Comparison of ENCODE assay signal across 19 cellular contexts in genomic region chr16:48203974-48204824, GRCh38. TPM values are rescaled to one million over a fixed set of nuclear protein-coding genes. Genes with fewer than 3 reads are reported as not detected.
DNase-seq lines count a peak whose midpoint lies in the region; ATAC-seq and TF ChIP-seq lines count a peak whose summit lies in the region.
"Had no signal": no experiment of that assay in that cellular context is flagged by ENCODE, and none has a peak within 500 bp of the region (broad histone marks: within the 10 kb centered on the region; RNA-seq: fewer than 3 reads in every experiment).

No MANE protein-coding gene starts in this region.

- H3K27ac ChIP-seq in right cardiac atrium (ENCODE audit: low read length) = no peak overlapping the region
- H3K27ac ChIP-seq in right atrium auricular region = peak overlapping the region in 1 of 2 donors; percentile 19
- H3K27ac ChIP-seq in Karpas-422 (ENCODE audit: low read length) = no peak overlapping the region
- H3K27ac ChIP-seq: SJSA1 had no signal

- H3K9me3 ChIP-seq in right cardiac atrium (ENCODE audit: control insufficient read depth, low read length) (no peaks in the 10 kb centered on the region), right atrium auricular region (no peaks in the 10 kb centered on the region), Karpas-422 (ENCODE audit: low read length) (no peaks in the 10 kb centered on the region)
- H3K9me3 ChIP-seq: BE2C, MG63, SJSA1 had no signal

- TF ChIP-seq CTCF in right atrium auricular region (IDR thresholded peaks at IDR 0.05) (no peak), epithelial cell of proximal tubule (conservative IDR thresholded peaks at IDR 0.05; ENCODE audit: low read depth, low read length) (no peak)

- H3K79me2 ChIP-seq in Karpas-422 (ENCODE audit: low read length) = no peaks in the 10 kb centered on the region

- no peaks in the 10 kb centered on the region for H3K9me3 Mint-ChIP-seq in activated naive CD8-positive, alpha-beta T cell treated with anti-CD3 and anti-CD28 coated beads, Interleukin-2, amount 50 U/mL, for 24 hours
- H3K9me3 Mint-ChIP-seq: CD4-positive, alpha-beta T cell had no signal

- H3K27me3 ChIP-seq in right cardiac atrium (ENCODE audit: control insufficient read depth, insufficient read depth) (no peaks in the 10 kb centered on the region), right atrium auricular region (no peaks in the 10 kb centered on the region), Karpas-422 (ENCODE audit: low read length) (no peaks in the 10 kb centered on the region)
- H3K27me3 ChIP-seq: BE2C, MG63 had no signal

- no peak overlapping the region for H2AFZ ChIP-seq in Karpas-422 (ENCODE audit: low read length)

- no peaks in the 10 kb centered on the region for H3K36me3 ChIP-seq in right atrium auricular region
- H3K36me3 ChIP-seq in Karpas-422 (ENCODE audit: insufficient read depth, low read length) = no peaks in the 10 kb centered on the region
- H3K36me3 ChIP-seq: BE2C, MG63, SJSA1 had no signal

- no peak for DNase-seq in right cardiac atrium
- DNase-seq in right atrium auricular region (ENCODE audit: low spot score) = no peak
- peak; percentile 15 for DNase-seq in epithelial cell of proximal tubule (ENCODE audit: low read depth)
- DNase-seq in mucosa of gallbladder (ENCODE audit: low spot score) = peak; percentile 70
- DNase-seq in activated naive CD8-positive, alpha-beta T cell treated with anti-CD3 and anti-CD28 coated beads, Interleukin-2, amount 50 U/mL, for 24 hours = no peak
- DNase-seq in NCI-H748 treated with DMSO at 0.1 percent for 48 hours (lab: John Stamatoyannopoulos, UW) = no peak
- no peak for DNase-seq in Karpas-422
- DNase-seq: BE2C; CD4-positive, alpha-beta T cell; IMR-90; MG63; NCI-H1048; NCI-H1436 treated with DMSO at 0.1 percent for 48 hours; NCI-H2029; NCI-H526 had no signal

- no peaks in the 10 kb centered on the region for H3K4me1 Mint-ChIP-seq in activated naive CD8-positive, alpha-beta T cell treated with anti-CD3 and anti-CD28 coated beads, Interleukin-2, amount 50 U/mL, for 24 hours

- ATAC-seq in right cardiac atrium = peak; percentile 84 to 88
- ATAC-seq in activated naive CD8-positive, alpha-beta T cell treated with anti-CD3 and anti-CD28 coated beads, Interleukin-2, amount 50 U/mL, for 24 hours = no peak
- ATAC-seq in GM19463 (IDR thresholded peaks at IDR 0.05; ENCODE audit: unreplicated experiment) = no peak
- ATAC-seq: Panc1 had no signal

- H3K36me3 Mint-ChIP-seq in activated naive CD8-positive, alpha-beta T cell treated with anti-CD3 and anti-CD28 coated beads, Interleukin-2, amount 50 U/mL, for 24 hours (ENCODE audit: low read depth) = no peaks in the 10 kb centered on the region

- WGBS in right cardiac atrium = 67% methylated on average over 8 of the region's 8 CpGs

- no peaks in the 10 kb centered on the region for H3K9me2 ChIP-seq in Karpas-422 (replicated peaks; ENCODE audit: insufficient read depth, low read length)

- no peaks in the 10 kb centered on the region for H4K20me1 ChIP-seq in Karpas-422 (ENCODE audit: insufficient read depth, low read depth, low read length)

- peaks cover 12% of the 10 kb centered on the region for H3K27me3 Mint-ChIP-seq in activated naive CD8-positive, alpha-beta T cell treated with anti-CD3 and anti-CD28 coated beads, Interleukin-2, amount 50 U/mL, for 24 hours

- H3K27ac Mint-ChIP-seq in activated naive CD8-positive, alpha-beta T cell treated with anti-CD3 and anti-CD28 coated beads, Interleukin-2, amount 50 U/mL, for 24 hours = no peak overlapping the region
- H3K27ac Mint-ChIP-seq: CD4-positive, alpha-beta T cell had no signal

- H3K4me1 ChIP-seq in right cardiac atrium (ENCODE audit: control insufficient read depth, insufficient read depth, low read length) = no peaks in the 10 kb centered on the region
- peaks cover 0 to 6% of the 10 kb centered on the region in 2 donors for H3K4me1 ChIP-seq in right atrium auricular region
- peaks cover 4% of the 10 kb centered on the region; the same call in 1 of the 2 replicates for H3K4me1 ChIP-seq in Karpas-422 (ENCODE audit: low read length)
- H3K4me1 ChIP-seq: BE2C, SJSA1 had no signal

- no peak overlapping the region for H3K4me3 Mint-ChIP-seq in activated naive CD8-positive, alpha-beta T cell treated with anti-CD3 and anti-CD28 coated beads, Interleukin-2, amount 50 U/mL, for 24 hours
- H3K4me3 Mint-ChIP-seq: CD4-positive, alpha-beta T cell had no signal

- H3K4me3 ChIP-seq in right cardiac atrium (ENCODE audit: low read length) (no peak overlapping the region), right atrium auricular region (no peak overlapping the region), epithelial cell of proximal tubule (ENCODE audit: low read depth, low read length) (no peak overlapping the region), Karpas-422 (ENCODE audit: low read length) (no peak overlapping the region)
- H3K4me3 ChIP-seq: MG63, SJSA1 had no signal

- no peak overlapping the region for H3K4me2 ChIP-seq in Karpas-422 (ENCODE audit: low read depth, low read length, poor library complexity, severe bottlenecking)

- intact Hi-C loops in right cardiac atrium (cut with DNase I) = no loop called here

- no peak overlapping the region for H3K9ac ChIP-seq in Karpas-422 (ENCODE audit: low read length)

RNA-seq across cellular contexts. Expression of gene LONP2, which starts 39.9 kb away (rescaled TPM):
- 10 to 100 TPM; 69.6 to 79.3 (median 75.8) TPM for total RNA-seq in right cardiac atrium
- 29.3 TPM for polyA plus RNA-seq in right cardiac atrium
- 10 to 100 TPM; 37.2 to 48.9 TPM for total RNA-seq in right atrium auricular region
- total RNA-seq in epithelial cell of proximal tubule = 21.6 and 23.7 TPM in 2 replicates
- total RNA-seq in mucosa of gallbladder = 104 TPM
- total RNA-seq in Karpas-422 (2014; rRNA removed; shearing (Covaris generic); ENCODE audit: low replicate concordance) = 74.8 and 82.2 TPM in 2 replicates

RNA-seq across cellular contexts. Expression of gene ABCC11, which starts 43.1 kb away (rescaled TPM):
- under 1 TPM in 2 of 4 donors, not detected in 2; 0.09 to 0.25 TPM for total RNA-seq in right cardiac atrium
- polyA plus RNA-seq in right cardiac atrium = 0.09 TPM
- not detected for total RNA-seq in right atrium auricular region
- not detected in 2 replicates for total RNA-seq in epithelial cell of proximal tubule
- total RNA-seq in mucosa of gallbladder = 0.81 TPM
- total RNA-seq in Karpas-422 (2014; rRNA removed; shearing (Covaris generic); ENCODE audit: low replicate concordance) = 0.07 and 0.15 TPM in 2 replicates
- total RNA-seq: A172, SJSA1 had no signal

RNA-seq across cellular contexts. Expression of gene ABCC12, which starts 48.4 kb away (rescaled TPM):
- not detected for total RNA-seq in right cardiac atrium
- polyA plus RNA-seq in right cardiac atrium = not detected
- not detected for total RNA-seq in right atrium auricular region
- not detected in 2 replicates for total RNA-seq in epithelial cell of proximal tubule
- total RNA-seq in mucosa of gallbladder = 0.69 TPM
- total RNA-seq in Karpas-422 (2014; rRNA removed; shearing (Covaris generic); ENCODE audit: low replicate concordance) = 0.04 and 0.86 TPM in 2 replicates
- total RNA-seq: A172; CD4-positive, alpha-beta T cell had no signal
- polyA plus RNA-seq: IMR-90 had no signal

Comparison
In these comparisons a context has a peak if more than half of its experiments do, and no peak if none do; other contexts are left out.
1. ATAC-seq: peak in right cardiac atrium (2 of 2); none in activated naive CD8-positive, alpha-beta T cell treated with anti-CD3 and anti-CD28 coated beads, Interleukin-2, amount 50 U/mL, for 24 hours (single experiment) and GM19463 (single experiment).
2. DNase-seq: peak in epithelial cell of proximal tubule (single experiment) and mucosa of gallbladder (single experiment); none in right cardiac atrium (0 of 3), right atrium auricular region (single experiment), activated naive CD8-positive, alpha-beta T cell treated with anti-CD3 and anti-CD28 coated beads, Interleukin-2, amount 50 U/mL, for 24 hours (single experiment), NCI-H748 treated with DMSO at 0.1 percent for 48 hours (single experiment) and Karpas-422 (single experiment).